Comparison of ENCODE assay signal across 8 cellular contexts in genomic region chr2:19347619-19348562, GRCh38. TPM values are rescaled to one million over a fixed set of nuclear protein-coding genes. Genes with fewer than 3 reads are reported as not detected.
A peak's percentile ranks its signal among the peaks of the same experiment; 100 is the strongest.
DNase-seq lines count a peak whose midpoint lies in the region; ATAC-seq and TF ChIP-seq lines count a peak whose summit lies in the region.

No MANE protein-coding gene starts in this region.

- H3K27me3 ChIP-seq in thoracic aorta (replicated peaks; ENCODE audit: insufficient read depth): no peaks in the 10 kb centered on the region

- H3K27me3 Mint-ChIP-seq in activated naive CD8-positive, alpha-beta T cell treated with anti-CD3 and anti-CD28 coated beads for 36 hours: peaks cover 45% of the 10 kb centered on the region
- H3K27me3 Mint-ChIP-seq in glutamatergic neuron (ENCODE audit: unreplicated experiment) (peaks cover 21% of the 10 kb centered on the region), osteocyte (ENCODE audit: unreplicated experiment) (no peaks in the 10 kb centered on the region)

- DNase-seq in GM12865 (ENCODE audit: low read depth): peak; percentile 95
- DNase-seq in NCI-H1105 (lab: John Stamatoyannopoulos, UW): peak; percentile 64
- peak; percentile 71 for DNase-seq in SKM-1 (lab: John Stamatoyannopoulos, UW; ENCODE audit: unreplicated experiment)
- DNase-seq in activated naive CD8-positive, alpha-beta T cell treated with anti-CD3 and anti-CD28 coated beads for 36 hours: peak; percentile 96
- peak; percentile 92 for DNase-seq in glutamatergic neuron
- peak; percentile 99 for DNase-seq in osteocyte (ENCODE audit: extremely low spot score, unreplicated experiment)
- DNase-seq in thoracic aorta (ENCODE audit: low spot score): peak; percentile 99

- peaks cover 20% of the 10 kb centered on the region for H3K4me1 Mint-ChIP-seq in activated naive CD8-positive, alpha-beta T cell treated with anti-CD3 and anti-CD28 coated beads for 36 hours
- H3K4me1 Mint-ChIP-seq in glutamatergic neuron (ENCODE audit: low read depth, unreplicated experiment) (peaks cover 3% of the 10 kb centered on the region), osteocyte (ENCODE audit: unreplicated experiment) (peaks cover 21% of the 10 kb centered on the region)

- H3K4me1 ChIP-seq in thoracic aorta (ENCODE audit: control insufficient read depth in 1 of 2, low read depth in 2 of 2): peaks cover 13 to 55% of the 10 kb centered on the region in 2 donors

- ATAC-seq in HG02678 (IDR thresholded peaks at IDR 0.05; ENCODE audit: unreplicated experiment): peak; percentile 91
- peak; percentile 78 for ATAC-seq in thoracic aorta (ENCODE audit: insufficient number of reproducible peaks, low FRiP score, low read depth)

- H3K27ac Mint-ChIP-seq in activated naive CD8-positive, alpha-beta T cell treated with anti-CD3 and anti-CD28 coated beads for 36 hours: peak overlapping the region; percentile 97
- H3K27ac Mint-ChIP-seq in glutamatergic neuron (ENCODE audit: unreplicated experiment): peak overlapping the region; percentile 88
- H3K27ac Mint-ChIP-seq in osteocyte (ENCODE audit: unreplicated experiment): peak overlapping the region; percentile 99

- peaks cover 11% of the 10 kb centered on the region for H3K36me3 Mint-ChIP-seq in activated naive CD8-positive, alpha-beta T cell treated with anti-CD3 and anti-CD28 coated beads for 36 hours
- H3K36me3 Mint-ChIP-seq in glutamatergic neuron (ENCODE audit: unreplicated experiment) (no peaks in the 10 kb centered on the region), osteocyte (ENCODE audit: unreplicated experiment) (peaks cover 21% of the 10 kb centered on the region)

- H3K9me3 Mint-ChIP-seq in activated naive CD8-positive, alpha-beta T cell treated with anti-CD3 and anti-CD28 coated beads for 36 hours: no peaks in the 10 kb centered on the region
- H3K9me3 Mint-ChIP-seq in glutamatergic neuron (ENCODE audit: unreplicated experiment): peaks cover 5% of the 10 kb centered on the region
- H3K9me3 Mint-ChIP-seq in osteocyte (ENCODE audit: unreplicated experiment): no peaks in the 10 kb centered on the region

- peak overlapping the region; percentile 88 for H3K4me3 ChIP-seq in GM12865 (ENCODE audit: low read depth, low read length)
- peak overlapping the region; percentile 79 for H3K4me3 ChIP-seq in thoracic aorta

- H3K9me3 ChIP-seq in thoracic aorta: no peaks in the 10 kb centered on the region

- peak overlapping the region; percentile 88 to 96 for H3K27ac ChIP-seq in thoracic aorta

- peak overlapping the region; percentile 97 for H3K4me3 Mint-ChIP-seq in activated naive CD8-positive, alpha-beta T cell treated with anti-CD3 and anti-CD28 coated beads for 36 hours
- H3K4me3 Mint-ChIP-seq in glutamatergic neuron (ENCODE audit: unreplicated experiment) (peak overlapping the region; percentile 97), osteocyte (ENCODE audit: unreplicated experiment) (peak overlapping the region; percentile 97)

- H3K36me3 ChIP-seq in thoracic aorta: peaks cover 6% of the 10 kb centered on the region

- no peak for TF ChIP-seq CTCF in GM12865 (IDR thresholded peaks at IDR 0.05; ENCODE audit: insufficient read depth, low read depth, low read length, missing control alignments)
- peak; percentile 16 for TF ChIP-seq CTCF in glutamatergic neuron (IDR thresholded peaks at IDR 0.05; ENCODE audit: partially characterized antibody, unreplicated experiment)
- TF ChIP-seq CTCF in osteocyte (IDR thresholded peaks at IDR 0.05): no peak
- no peak for TF ChIP-seq CTCF in thoracic aorta (IDR thresholded peaks at IDR 0.05)

RNA-seq across cellular contexts. Expression of gene OSR1, which starts 10.5 kb away (rescaled TPM):
- total RNA-seq in activated naive CD8-positive, alpha-beta T cell treated with anti-CD3 and anti-CD28 coated beads for 36 hours: not detected
- total RNA-seq in glutamatergic neuron (ENCODE audit: unreplicated experiment): 0.42 TPM
- total RNA-seq in osteocyte: 5.8 and 6.1 TPM in 2 replicates
- 100 to 1,000 TPM in 1 of 2 donors, 10 to 100 TPM in 1; 90.7 to 180 TPM for total RNA-seq in thoracic aorta

Comparison
In these comparisons a context has a peak if more than half of its experiments do, and no peak if none do; other contexts are left out.
1. Peak in every context shown above with its lines: DNase-seq, ATAC-seq, H3K4me3 ChIP-seq and H3K27ac ChIP-seq.
2. RNA of gene OSR1, which starts 10.5 kb away (total RNA-seq): 90.7 to 180 TPM in thoracic aorta; 5.8 to 6.1 TPM in osteocyte, 0.42 TPM in glutamatergic neuron (single experiment) and not detected in activated naive CD8-positive, alpha-beta T cell treated with anti-CD3 and anti-CD28 coated beads for 36 hours; every median in the first group is over 10 times any median in the second.